11 cellular contexts compared by ENCODE assay signal in the genomic region with DNA sequence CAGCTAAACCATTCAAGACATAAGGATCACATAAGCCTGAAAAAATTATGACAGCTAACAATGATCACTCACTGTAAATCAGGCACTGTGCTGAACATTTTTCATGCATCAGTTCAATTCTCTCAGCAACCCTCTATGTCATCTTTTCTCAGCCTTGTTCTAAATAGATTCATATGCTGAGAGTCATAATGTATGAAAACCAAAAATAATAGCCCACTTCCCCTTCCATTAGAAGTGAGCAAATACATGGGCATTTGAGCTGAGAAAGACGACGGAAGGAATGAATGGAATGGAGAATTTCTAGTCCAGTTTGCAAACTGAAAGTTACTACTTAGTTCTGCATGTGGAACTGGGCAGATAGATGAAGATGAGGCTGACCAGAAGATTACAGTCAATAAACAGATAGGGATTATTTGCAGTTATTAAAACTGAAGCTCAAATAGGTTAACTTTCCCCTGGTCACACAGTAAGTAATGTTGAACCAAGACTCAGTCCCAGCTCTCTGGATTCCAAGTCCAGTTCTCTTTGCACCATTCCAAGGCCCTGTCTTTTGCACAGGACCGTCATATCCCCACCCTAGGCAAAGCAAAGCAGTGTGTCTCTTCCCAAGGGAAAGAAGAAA. TPM values are rescaled to one million over a fixed set of nuclear protein-coding genes. Genes with fewer than 3 reads are reported as not detected.
DNase-seq lines count a peak whose midpoint lies in the region; ATAC-seq and TF ChIP-seq lines count a peak whose summit lies in the region.
"Had no signal": no experiment of that assay in that cellular context is flagged by ENCODE, and none has a peak within 500 bp of the region (broad histone marks: within the 10 kb centered on the region; RNA-seq: fewer than 3 reads in every experiment).

No MANE protein-coding gene starts in this region.

- H3K27ac ChIP-seq in rectal smooth muscle tissue (ENCODE audit: low read depth, low read length) (no peak overlapping the region), SJCRH30 (no peak overlapping the region)
- H3K27ac ChIP-seq: suprapubic skin had no signal

- in situ Hi-C loops in GM13976 (cut with MboI; ENCODE audit: low sequenced_read_pairs, unreplicated experiment): no loop called here

- H3K36me3 ChIP-seq in rectal smooth muscle tissue (ENCODE audit: control insufficient read depth, insufficient read depth, low read length): no peaks in the 10 kb centered on the region
- H3K36me3 ChIP-seq in SJCRH30: no peaks in the 10 kb centered on the region
- no peaks in the 10 kb centered on the region for H3K36me3 ChIP-seq in BE2C
- H3K36me3 ChIP-seq: suprapubic skin had no signal

- H3K4me1 ChIP-seq in rectal smooth muscle tissue (ENCODE audit: control insufficient read depth, insufficient read depth, low read length): peaks cover 6% of the 10 kb centered on the region
- H3K4me1 ChIP-seq in SJCRH30: no peaks in the 10 kb centered on the region; the same call in 1 of the 2 replicates
- H3K4me1 ChIP-seq in BE2C: peaks cover 5% of the 10 kb centered on the region; the same call in 1 of the 2 replicates

- no peak overlapping the region for H3K9ac ChIP-seq in rectal smooth muscle tissue (ENCODE audit: low read length)

- H3K27me3 ChIP-seq in rectal smooth muscle tissue (ENCODE audit: control insufficient read depth, insufficient read depth, low read length) (no peaks in the 10 kb centered on the region), SJCRH30 (no peaks in the 10 kb centered on the region), BE2C (no peaks in the 10 kb centered on the region)
- H3K27me3 ChIP-seq: suprapubic skin had no signal

- DNase-seq in GM13976 (ENCODE audit: low spot score): peak; percentile 69
- DNase-seq in HS-27A (ENCODE audit: low read depth): peak; percentile 52
- peak; percentile 59 to 86 for DNase-seq in cardiac fibroblast (ENCODE audit: low read depth in 2 of 2)
- DNase-seq in SJCRH30: no peak
- DNase-seq in BE2C: no peak
- DNase-seq in COLO829 (ENCODE audit: low spot score): no peak
- DNase-seq: activated naive CD8-positive, alpha-beta T cell treated with anti-CD3 and anti-CD28 coated beads, Interleukin-2, amount 10 ng/mL, durations not matched to agents 7 days and 5 days; H7 had no signal

- H3K9me3 ChIP-seq in SJCRH30 (replicated peaks) (no peaks in the 10 kb centered on the region), BE2C (no peaks in the 10 kb centered on the region)
- H3K9me3 ChIP-seq: suprapubic skin had no signal

- H3K4me3 ChIP-seq in cardiac fibroblast (replicated peaks in 1 of 2; ENCODE audit: low read depth in 2 of 2, low read length in 2 of 2): no peak overlapping the region
- peak overlapping the region; percentile 8 for H3K4me3 ChIP-seq in rectal smooth muscle tissue (ENCODE audit: low read length)
- no peak overlapping the region for H3K4me3 ChIP-seq in SJCRH30
- no peak overlapping the region for H3K4me3 ChIP-seq in BE2C (ENCODE audit: low read depth, low read length)

- no peak for ATAC-seq in HG03095 (IDR thresholded peaks at IDR 0.05; ENCODE audit: unreplicated experiment)

- TF ChIP-seq CTCF in GM13976 (IDR thresholded peaks at IDR 0.05; ENCODE audit: borderline replicate concordance, control extremely low read depth, extremely low read depth, insufficient read depth, missing control alignments): no peak
- no peak for TF ChIP-seq CTCF in cardiac fibroblast (IDR thresholded peaks at IDR 0.05; ENCODE audit: low read depth, low read length)
- no peak for TF ChIP-seq CTCF in BE2C (IDR thresholded peaks at IDR 0.05; ENCODE audit: low read depth, low read length)

RNA-seq across cellular contexts. Expression of a gene that starts 1.6 kb away (rescaled TPM):
- 4.6 and 5.8 TPM in 2 replicates for total RNA-seq in SJCRH30 (2014; rRNA removed; shearing (Covaris generic))
- polyA plus RNA-seq in BE2C (2012; ENCODE audit: insufficient read depth, insufficient read length, low read depth): 19.2 TPM

Comparison
In these comparisons a context has a peak if more than half of its experiments do, and no peak if none do; other contexts are left out.
1. DNase-seq: peak in GM13976 (single experiment), HS-27A (single experiment) and cardiac fibroblast (2 of 2); none in SJCRH30 (0 of 2), BE2C (single experiment) and COLO829 (single experiment).